Comparison of ENCODE assay signal across 9 cellular contexts in the genomic region with DNA sequence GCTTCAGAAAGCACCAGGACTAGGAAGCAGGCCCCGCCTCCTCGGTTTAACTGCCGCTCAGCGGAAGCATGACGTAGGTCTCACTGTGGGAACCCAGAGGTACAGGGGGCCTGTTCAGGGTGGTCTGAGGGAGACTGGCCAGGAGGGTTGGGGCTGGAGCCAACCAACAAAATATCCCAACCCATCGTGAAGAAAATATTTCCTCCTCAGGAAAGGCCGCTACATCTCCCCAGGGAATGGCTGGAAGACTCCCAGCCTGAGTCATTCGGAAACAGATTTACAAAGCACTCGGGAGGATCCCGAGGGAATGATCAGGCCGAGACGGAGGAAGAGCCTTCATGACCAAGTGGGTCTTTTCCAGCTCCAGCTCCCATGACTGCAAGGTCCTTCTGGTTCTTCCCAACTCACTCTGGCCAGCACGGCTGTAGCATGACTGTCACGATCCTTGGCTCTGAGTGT.
DNase-seq lines count a peak whose midpoint lies in the region; ATAC-seq and TF ChIP-seq lines count a peak whose summit lies in the region.
"Had no signal": no experiment of that assay in that cellular context is flagged by ENCODE, and none has a peak within 500 bp of the region (broad histone marks: within the 10 kb centered on the region; RNA-seq: fewer than 3 reads in every experiment).

No MANE protein-coding gene starts in this region.

- in situ Hi-C loops in transverse colon (cut with MboI; ENCODE audit: low pct_ligation_motif_present in 1 of 4, low pct_unique_long_range_greater_than_20kb in 1 of 4, low sequenced_read_pairs in 3 of 4): loop anchor here in 1 of 4 donors (25.0 kb wide), 1 partner anchor 440 kb away; the partner anchor contains the start of gene ARSB

- H3K36me3 ChIP-seq in lung (ENCODE audit: control insufficient read depth in 2 of 2, insufficient read depth in 2 of 2, low read length in 2 of 2) (no peaks in the 10 kb centered on the region), transverse colon (no peaks in the 10 kb centered on the region)

- no peaks in the 10 kb centered on the region for H3K9me3 Mint-ChIP-seq in activated T-helper 2 cell treated with anti-CD3 and anti-CD28 coated beads, Interferon-gamma antibody, Interleukin-2, Interleukin-4, amounts not matched to agents 10 μg/mL and 5 μg/mL and 100 μg/mL, durations not matched to agents 14 hours and 24 hours and 36 hours

- H3K4me3 Mint-ChIP-seq in activated T-helper 2 cell treated with anti-CD3 and anti-CD28 coated beads, Interferon-gamma antibody, Interleukin-2, Interleukin-4, amounts not matched to agents 10 μg/mL and 5 μg/mL and 100 μg/mL, durations not matched to agents 14 hours and 24 hours and 36 hours (ENCODE audit: low read depth): no peak overlapping the region

- no peaks in the 10 kb centered on the region for H3K4me1 Mint-ChIP-seq in activated T-helper 2 cell treated with anti-CD3 and anti-CD28 coated beads, Interferon-gamma antibody, Interleukin-2, Interleukin-4, amounts not matched to agents 10 μg/mL and 5 μg/mL and 100 μg/mL, durations not matched to agents 14 hours and 24 hours and 36 hours (ENCODE audit: low read depth)

- H3K27ac Mint-ChIP-seq in activated T-helper 2 cell treated with anti-CD3 and anti-CD28 coated beads, Interferon-gamma antibody, Interleukin-2, Interleukin-4, amounts not matched to agents 10 μg/mL and 5 μg/mL and 100 μg/mL, durations not matched to agents 14 hours and 24 hours and 36 hours: no peak overlapping the region

- WGBS in lung, 2 donors: 67 to 72% methylated on average over 14 of the region's 14 CpGs
- 57 to 71% methylated on average over 4 to 14 of the region's 14 CpGs for WGBS in transverse colon (ENCODE audit: low coverage in 1 of 2), 2 donors

- no peaks in the 10 kb centered on the region for H3K36me3 Mint-ChIP-seq in activated T-helper 2 cell treated with anti-CD3 and anti-CD28 coated beads, Interferon-gamma antibody, Interleukin-2, Interleukin-4, amounts not matched to agents 10 μg/mL and 5 μg/mL and 100 μg/mL, durations not matched to agents 14 hours and 24 hours and 36 hours (ENCODE audit: low read depth)

- TF ChIP-seq CTCF in coronary artery (IDR thresholded peaks at IDR 0.05) (no peak), lung (IDR thresholded peaks at IDR 0.05; ENCODE audit: control extremely low read depth, extremely low read depth) (no peak), transverse colon (IDR thresholded peaks at IDR 0.05) (no peak)

- H3K4me3 ChIP-seq in coronary artery (peak overlapping the region; percentile 27), lung (no peak overlapping the region), transverse colon (no peak overlapping the region)

- peak; percentile 95 for DNase-seq in LHCN-M2 (ENCODE audit: low read depth)
- DNase-seq in coronary artery (ENCODE audit: low spot score): peak; percentile 95
- no peak for DNase-seq in lung (ENCODE audit: low spot score)
- DNase-seq in transverse colon: peak; percentile 55
- DNase-seq in activated T-helper 2 cell treated with anti-CD3 and anti-CD28 coated beads, Interferon-gamma antibody, Interleukin-2, Interleukin-4, amounts not matched to agents 10 μg/mL and 5 μg/mL and 100 μg/mL, durations not matched to agents 14 hours and 24 hours and 36 hours (ENCODE audit: low spot score): no peak
- no peak for DNase-seq in retina
- DNase-seq: NCI-H187 had no signal

- H3K27me3 Mint-ChIP-seq in activated T-helper 2 cell treated with anti-CD3 and anti-CD28 coated beads, Interferon-gamma antibody, Interleukin-2, Interleukin-4, amounts not matched to agents 10 μg/mL and 5 μg/mL and 100 μg/mL, durations not matched to agents 14 hours and 24 hours and 36 hours (ENCODE audit: low read depth): no peaks in the 10 kb centered on the region

- no peak for TF ChIP-seq EP300 in transverse colon (IDR thresholded peaks at IDR 0.05; ENCODE audit: low read depth)

- intact Hi-C loops in transverse colon (cut with DNase I; ENCODE audit: low total_unique reads): no loop called here
- intact Hi-C loops in activated T-helper 2 cell treated with anti-CD3 and anti-CD28 coated beads, Interferon-gamma antibody, Interleukin-2, Interleukin-4, amounts not matched to agents 10 μg/mL and 5 μg/mL and 100 μg/mL, durations not matched to agents 14 hours and 24 hours and 36 hours (cut with micrococcal nuclease): no loop called here

- peak; percentile 20 for ATAC-seq in lung (ENCODE audit: insufficient read depth, low FRiP score)
- no peak for ATAC-seq in GM18511 (IDR thresholded peaks at IDR 0.05; ENCODE audit: unreplicated experiment)
- ATAC-seq in HG02981 (IDR thresholded peaks at IDR 0.05; ENCODE audit: unreplicated experiment): no peak

- no peak for TF ChIP-seq POLR2A in transverse colon (IDR thresholded peaks at IDR 0.05)

- H3K9me3 ChIP-seq in lung (ENCODE audit: control insufficient read depth in 2 of 2, insufficient read depth in 1 of 2, low read length in 1 of 2): peaks cover 0 to 2% of the 10 kb centered on the region in 2 donors
- H3K9me3 ChIP-seq in transverse colon: no peaks in the 10 kb centered on the region

- H3K4me1 ChIP-seq in lung (ENCODE audit: control insufficient read depth in 2 of 2, insufficient read depth in 2 of 2, low read length in 2 of 2) (peaks cover 6 to 15% of the 10 kb centered on the region in 2 donors), transverse colon (peaks cover 7 to 18% (median 10%) of the 10 kb centered on the region in 4 donors)

- peak overlapping the region; percentile 73 to 91 for H3K27ac ChIP-seq in coronary artery
- peak overlapping the region; percentile 47 to 80 for H3K27ac ChIP-seq in lung (ENCODE audit: low read depth in 1 of 2, low read length in 1 of 2)
- peak overlapping the region; percentile 65 to 73 (median 70) for H3K27ac ChIP-seq in transverse colon

- H3K27me3 ChIP-seq in lung (ENCODE audit: control insufficient read depth, insufficient read depth) (no peaks in the 10 kb centered on the region), transverse colon (no peaks in the 10 kb centered on the region)

Comparison
In these comparisons a context has a peak if more than half of its experiments do, and no peak if none do; other contexts are left out.
1. DNase-seq: peak in LHCN-M2 (single experiment), coronary artery (single experiment) and transverse colon (single experiment); none in lung (single experiment), activated T-helper 2 cell treated with anti-CD3 and anti-CD28 coated beads, Interferon-gamma antibody, Interleukin-2, Interleukin-4, amounts not matched to agents 10 μg/mL and 5 μg/mL and 100 μg/mL, durations not matched to agents 14 hours and 24 hours and 36 hours (single experiment) and retina (single experiment).
2. Peak in every context shown above with its lines, with median percentiles within 50 percentile points of each other: H3K27ac ChIP-seq.